25 cellular contexts compared by ENCODE assay signal in the genomic region with DNA sequence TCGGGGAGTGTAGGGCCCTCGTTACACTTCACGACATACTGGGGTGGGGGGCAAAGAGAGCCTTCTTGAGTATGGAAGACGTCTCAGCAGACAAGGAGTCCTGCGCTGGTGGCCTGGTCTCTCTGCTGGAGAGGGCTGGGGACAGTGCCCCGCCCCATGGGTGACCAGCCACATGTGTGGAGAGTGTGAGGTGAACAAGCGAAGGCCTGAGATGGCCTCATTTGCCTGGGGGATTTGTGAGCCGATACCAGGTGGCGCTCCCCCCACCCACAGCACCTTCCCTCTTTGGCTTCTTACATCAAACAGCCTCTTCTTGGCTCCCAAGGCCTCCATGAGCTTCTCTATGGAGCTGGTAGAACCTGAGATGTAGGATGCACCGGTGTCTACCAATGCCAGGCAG. TPM values are rescaled to one million over a fixed set of nuclear protein-coding genes. Genes with fewer than 3 reads are reported as not detected.
DNase-seq lines count a peak whose midpoint lies in the region; ATAC-seq, FAIRE-seq and TF ChIP-seq lines count a peak whose summit lies in the region.
"Had no signal": no experiment of that assay in that cellular context is flagged by ENCODE, and none has a peak within 500 bp of the region (broad histone marks: within the 10 kb centered on the region; RNA-seq: fewer than 3 reads in every experiment).

No MANE protein-coding gene starts in this region.

- H3K18ac ChIP-seq in H1 (ENCODE audit: extremely low read depth, low read length), result no peak overlapping the region

- no peaks in the 10 kb centered on the region for H4K20me1 ChIP-seq in H1 (replicated peaks in 1 of 2; ENCODE audit: control insufficient read depth in 1 of 2, insufficient read depth in 2 of 2, low read length in 2 of 2)
- H4K20me1 ChIP-seq: BLaER1 had no signal

- no peak overlapping the region for H2AFZ ChIP-seq in H1 (ENCODE audit: low read length)
- H2AFZ ChIP-seq: GM23338 had no signal

- H3K79me1 ChIP-seq in H1 (ENCODE audit: low read depth, low read length), result no peaks in the 10 kb centered on the region

- no peak overlapping the region for H2BK12ac ChIP-seq in H1 (ENCODE audit: low read depth, low read length)

- no peak overlapping the region for H4K91ac ChIP-seq in H1 (replicated peaks; ENCODE audit: insufficient read length, low read length)

- H3K23ac ChIP-seq in H1 (ENCODE audit: insufficient read length), result no peak overlapping the region

- no peak overlapping the region for H2BK5ac ChIP-seq in H1 (ENCODE audit: low read depth, low read length)

- no peak for TF ChIP-seq EP300 in H1 (IDR thresholded peaks at IDR 0.05; ENCODE audit: borderline replicate concordance in 1 of 2, low read depth in 2 of 2, low read length in 2 of 2)

- no peak for FAIRE-seq in H1 (lab: Jason Lieb, UNC)
- FAIRE-seq: GM12891, GM18507, H54 had no signal

- no peak overlapping the region for H3K4me2 ChIP-seq in H1 (ENCODE audit: insufficient read depth in 1 of 2, low read depth in 2 of 2, low read length in 2 of 2)
- H3K4me2 ChIP-seq: BLaER1, GM23338 had no signal

- no peak overlapping the region for H3K4me3 Mint-ChIP-seq in mesothelial cell of epicardium
- H3K4me3 Mint-ChIP-seq: CD8-positive, alpha-beta T cell; GM23338 had no signal

- no peak overlapping the region for H2BK120ac ChIP-seq in H1 (replicated peaks; ENCODE audit: low read depth, low read length)

- TF ChIP-seq POLR2A in H1 (IDR thresholded peaks at IDR 0.05; ENCODE audit: control extremely low read depth in 1 of 2, low read depth in 2 of 2, low read length in 2 of 2), result no peak

- H3K27ac Mint-ChIP-seq in mesothelial cell of epicardium, result no peak overlapping the region
- H3K27ac Mint-ChIP-seq: CD4-positive, CD25-positive, alpha-beta regulatory T cell; CD8-positive, alpha-beta T cell; GM23338 had no signal

- CTCF ChIA-PET in H1 (lab: Charles Lee; ENCODE audit: partially characterized antibody), result interaction anchor here (1.2 to 18.7 kb wide), 6 partner anchors 16 to 285 kb away, joined by 3 to 360 read pairs (median 5); partner anchors contain the start of gene KISS1

- 85% methylated on average over 10 of the region's 10 CpGs; no CpG with 5 or more reads in 1 of the 2 experiments for WGBS in H1 (ENCODE audit: extremely low coverage in 1 of 2, insufficient coverage in 1 of 2, insufficient read length in 1 of 2, insufficient replicate concordance in 2 of 2, low coverage in 1 of 2, low lambda C conversion rate in 2 of 2, missing lambda C conversion rate in 1 of 2), 2 experiments

- H4K8ac ChIP-seq in H1 (ENCODE audit: extremely low read depth, insufficient read depth, low read length), result 0 out of 2 replicates have a peak overlapping the region, but pooled peaks have one; percentile 4

- H3K23me2 ChIP-seq in H1 (ENCODE audit: low read depth, low read length), result peaks cover 12% of the 10 kb centered on the region; the same call in 1 of the 2 replicates

- H2BK20ac ChIP-seq in H1 (ENCODE audit: low read length), result no peak overlapping the region; the same call in 1 of the 2 replicates

- H3K4me1 ChIP-seq in H1 (replicated peaks in 1 of 4; ENCODE audit: control insufficient read depth in 3 of 4, insufficient read depth in 4 of 4, low read length in 3 of 4) (peaks cover 0 to 12% (median 7%) of the 10 kb centered on the region in 4 experiments; a peak in 6 of 7 replicates), lower lobe of right lung (peaks cover 15% of the 10 kb centered on the region)
- H3K4me1 ChIP-seq: HAP-1 had no signal

- TF ChIP-seq CTCF in WERI-Rb-1 (IDR thresholded peaks at IDR 0.05; ENCODE audit: low read depth, low read length), result 0 out of 2 replicates have a peak, but pooled peaks have one; percentile 17
- TF ChIP-seq CTCF in H1 (IDR thresholded peaks at IDR 0.05; ENCODE audit: control extremely low read depth in 1 of 3, insufficient read depth in 1 of 3, low read depth in 1 of 3, low read length in 3 of 3), result no peak
- TF ChIP-seq CTCF in lower lobe of right lung (IDR thresholded peaks at IDR 0.05), result no peak
- no peak for TF ChIP-seq CTCF in mesothelial cell of epicardium (IDR thresholded peaks at IDR 0.05; ENCODE audit: unreplicated experiment)

- H3K27me3 ChIP-seq in WERI-Rb-1 (ENCODE audit: insufficient read depth, low read depth, severe bottlenecking) (no peaks in the 10 kb centered on the region), H1 (replicated peaks in 1 of 4; ENCODE audit: control insufficient read depth in 3 of 4, extremely low read depth in 1 of 4, insufficient read depth in 3 of 4, low read length in 3 of 4) (peaks cover 0 to 18% (median 14%) of the 10 kb centered on the region in 4 experiments; a peak in 5 of 7 replicates), lower lobe of right lung (ENCODE audit: low read depth) (peaks cover 7% of the 10 kb centered on the region)
- H3K27me3 ChIP-seq: BLaER1 had no signal

- H3K36me3 Mint-ChIP-seq in mesothelial cell of epicardium, result no peaks in the 10 kb centered on the region
- H3K36me3 Mint-ChIP-seq: CD4-positive, CD25-positive, alpha-beta regulatory T cell; CD8-positive, alpha-beta T cell had no signal

- H4K5ac ChIP-seq in H1 (ENCODE audit: insufficient read length, low read depth, low read length), result no peak overlapping the region

- H3K4me3 ChIP-seq in WERI-Rb-1 (ENCODE audit: low read depth, low read length) (no peak overlapping the region), H1 (ENCODE audit: extremely low read depth in 1 of 4, insufficient read depth in 2 of 4, low read depth in 3 of 4, low read length in 4 of 4) (no peak overlapping the region), lower lobe of right lung (no peak overlapping the region)
- H3K4me3 ChIP-seq: BLaER1, GM23338, HAP-1 had no signal

- peaks cover 13% of the 10 kb centered on the region for H3K27me3 Mint-ChIP-seq in mesothelial cell of epicardium (ENCODE audit: low read depth)

- no peaks in the 10 kb centered on the region for H3K9me3 Mint-ChIP-seq in mesothelial cell of epicardium
- H3K9me3 Mint-ChIP-seq: CD8-positive, alpha-beta T cell; GM23338 had no signal

- no peak overlapping the region for H2BK15ac ChIP-seq in H1 (ENCODE audit: low read length)

- DNase-seq in WERI-Rb-1, result peak; percentile 95
- no peak for DNase-seq in H1 (ENCODE audit: low read depth in 1 of 2, low spot score in 2 of 2)
- peak; percentile 35 for DNase-seq in lower lobe of right lung
- peak; percentile 62 for DNase-seq in posterior vena cava (ENCODE audit: low spot score)
- DNase-seq in mesothelial cell of epicardium (ENCODE audit: low spot score in 2 of 2, unreplicated experiment in 2 of 2), result no peak
- DNase-seq in NOMO-1 treated with DMSO at 0.1 percent for 48 hours (lab: John Stamatoyannopoulos, UW; ENCODE audit: unreplicated experiment), result no peak
- DNase-seq in SHP77 (lab: John Stamatoyannopoulos, UW), result no peak
- DNase-seq: Caco-2; CD4-positive, CD25-positive, alpha-beta regulatory T cell; CD8-positive, alpha-beta T cell; DMS 273 treated with DMSO at 0.1 percent for 48 hours; DMS79 treated with DMSO at 0.1 percent for 48 hours; GF-D8 had no signal

- H3K4me1 Mint-ChIP-seq in mesothelial cell of epicardium, result peaks cover under 1% of the 10 kb centered on the region

- no peak for TF ChIP-seq RAD21 in H1 (IDR thresholded peaks at IDR 0.05 in 1 of 2, conservative IDR thresholded peaks at IDR 0.05 in 1 of 2; ENCODE audit: low read depth in 2 of 2, low read length in 2 of 2)

- POLR2A ChIA-PET in H1 (lab: Charles Lee; ENCODE audit: partially characterized antibody), result no interaction called here

- H3K36me3 ChIP-seq in WERI-Rb-1 (no peaks in the 10 kb centered on the region), H1 (ENCODE audit: control insufficient read depth in 2 of 4, insufficient read depth in 4 of 4, low read length in 3 of 4) (no peaks in the 10 kb centered on the region), lower lobe of right lung (no peaks in the 10 kb centered on the region)
- H3K36me3 ChIP-seq: BLaER1, HAP-1 had no signal

- H3K4ac ChIP-seq in H1 (replicated peaks; ENCODE audit: insufficient read length, low read depth, low read length), result no peak overlapping the region

- no peak overlapping the region for H3K9ac ChIP-seq in H1 (replicated peaks in 1 of 4; ENCODE audit: extremely low read depth in 1 of 4, low read depth in 3 of 4, low read length in 3 of 4)
- H3K9ac ChIP-seq: BLaER1 had no signal

- ATAC-seq in lower lobe of right lung, result no peak
- no peak for ATAC-seq in HG02938 (IDR thresholded peaks at IDR 0.05; ENCODE audit: unreplicated experiment)
- ATAC-seq: CD8-positive, alpha-beta T cell; GM23338 had no signal

- H3K9me3 ChIP-seq in WERI-Rb-1 (ENCODE audit: severe bottlenecking), result no peaks in the 10 kb centered on the region
- H3K9me3 ChIP-seq in H1 (ENCODE audit: insufficient read depth in 2 of 2, low read depth in 1 of 2, low read length in 1 of 2), result no peaks in the 10 kb centered on the region
- H3K9me3 ChIP-seq in lower lobe of right lung, result no peaks in the 10 kb centered on the region
- H3K9me3 ChIP-seq: BLaER1, Caco-2, HAP-1 had no signal

- no peak overlapping the region for H2AK5ac ChIP-seq in H1 (ENCODE audit: low read depth, low read length)

- H3K56ac ChIP-seq in H1 (replicated peaks; ENCODE audit: insufficient read length, low read depth, low read length), result no peak overlapping the region

- H3K14ac ChIP-seq in H1 (ENCODE audit: insufficient read length), result no peak overlapping the region

- H3K27ac ChIP-seq in WERI-Rb-1, result peak overlapping the region; percentile 9; the same call in 1 of the 2 replicates
- no peak overlapping the region for H3K27ac ChIP-seq in H1 (ENCODE audit: low read depth, low read length)
- H3K27ac ChIP-seq in lower lobe of right lung, result no peak overlapping the region
- H3K27ac ChIP-seq: BLaER1, C4-2B had no signal

- intact Hi-C loops in lower lobe of right lung (cut with DNase I), result no loop called here
- intact Hi-C loops in posterior vena cava (cut with DNase I), result loop anchor here in 1 of 2 donors (10.0 kb wide), 1 partner anchor 349 kb away; no protein-coding TSS in a partner anchor

- no peaks in the 10 kb centered on the region for H3K79me2 ChIP-seq in H1 (ENCODE audit: control insufficient read depth in 1 of 2, insufficient read depth in 2 of 2, low read length in 2 of 2)

RNA-seq across cellular contexts. Expression of gene ETNK2, which starts 4.0 kb away (rescaled TPM):
- 20.1 and 23.1 TPM in 2 replicates for total RNA-seq in H1 (2021; fragmentation: NEBNext Ultra II Directional; extraction: Animal tissue kit (Norgen Biotek cat#: 25700))
- polyA plus RNA-seq in H1 (2011; rRNA removed), result 24.5 and 26.7 TPM in 2 replicates
- polyA plus RNA-seq in H1 (2011; cell fraction: cytosol; rRNA removed), result 22.8 TPM
- polyA plus RNA-seq in H1 (2011; cell fraction: nucleus; rRNA removed), result 23.2 TPM
- polyA plus RNA-seq in H1 (2012, experiment 1 of 2), result 14.3 to 19.9 TPM (median 18.7 TPM) in 4 replicates
- 23.9 TPM for polyA plus RNA-seq in H1 (2012, experiment 2 of 2)
- 11.3 TPM for polyA plus RNA-seq in H1 (2013, experiment 1 of 2)
- polyA plus RNA-seq in H1 (2013, experiment 2 of 2), result 11.4 TPM
- polyA minus RNA-seq in H1 (2011; rRNA and poly(A)+ RNA removed), result 31.5 and 38.8 TPM in 2 replicates
- 11.0 TPM for polyA minus RNA-seq in H1 (2011; cell fraction: cytosol; rRNA and poly(A)+ RNA removed)
- 10.8 TPM for polyA minus RNA-seq in H1 (2011; cell fraction: nucleus; rRNA and poly(A)+ RNA removed)
- total RNA-seq in lower lobe of right lung (4.5 TPM), posterior vena cava (10 to 100 TPM in 1 of 2 donors, 1 to 10 TPM in 1; 7.4 to 12.3 TPM), mesothelial cell of epicardium (18.5 to 19.2 TPM (median 18.9 TPM) in 3 replicates)

RNA-seq across cellular contexts. Expression of gene REN, which starts 10.3 kb away (rescaled TPM):
- total RNA-seq in H1 (2021; fragmentation: NEBNext Ultra II Directional; extraction: Animal tissue kit (Norgen Biotek cat#: 25700)), result not detected in 2 replicates
- polyA plus RNA-seq in H1 (2011; rRNA removed), result 0.05 and 0.11 TPM in 2 replicates
- polyA plus RNA-seq in H1 (2011; cell fraction: cytosol; rRNA removed), result not detected
- polyA plus RNA-seq in H1 (2011; cell fraction: nucleus; rRNA removed), result not detected
- polyA plus RNA-seq in H1 (2012, experiment 1 of 2), result 0.12 TPM in 1 of 4 replicates, not detected in the others
- polyA plus RNA-seq in H1 (2012, experiment 2 of 2), result not detected
- 0.06 TPM for polyA plus RNA-seq in H1 (2013, experiment 1 of 2)
- polyA plus RNA-seq in H1 (2013, experiment 2 of 2), result 0.04 TPM
- polyA minus RNA-seq in H1 (2011; rRNA and poly(A)+ RNA removed), result 0.38 TPM in 1 of 2 replicates, not detected in the other
- not detected for polyA minus RNA-seq in H1 (2011; cell fraction: cytosol; rRNA and poly(A)+ RNA removed)
- not detected for polyA minus RNA-seq in H1 (2011; cell fraction: nucleus; rRNA and poly(A)+ RNA removed)
- total RNA-seq in lower lobe of right lung (0.59 TPM), posterior vena cava (not detected), mesothelial cell of epicardium (0.29 to 0.41 TPM in 2 of 3 replicates, not detected in the other)
- total RNA-seq: A673; Caco-2; CD4-positive, CD25-positive, alpha-beta regulatory T cell; CD8-positive, alpha-beta T cell; Daoy; G401; GM23338 had no signal
- polyA plus RNA-seq: CD4-positive, CD25-positive, alpha-beta regulatory T cell; GM23338 had no signal

RNA-seq across cellular contexts. Expression of gene KISS1, which starts 40.4 kb away (rescaled TPM):
- 0.88 TPM in 1 of 2 replicates, not detected in the other for total RNA-seq in H1 (2021; fragmentation: NEBNext Ultra II Directional; extraction: Animal tissue kit (Norgen Biotek cat#: 25700))
- polyA plus RNA-seq in H1 (2011; rRNA removed), result 0.71 and 0.83 TPM in 2 replicates
- polyA plus RNA-seq in H1 (2011; cell fraction: cytosol; rRNA removed), result 0.59 TPM
- 0.50 TPM for polyA plus RNA-seq in H1 (2011; cell fraction: nucleus; rRNA removed)
- polyA plus RNA-seq in H1 (2012, experiment 1 of 2), result 0.37 TPM in 1 of 4 replicates, not detected in the others
- 0.51 TPM for polyA plus RNA-seq in H1 (2012, experiment 2 of 2)
- 0.32 TPM for polyA plus RNA-seq in H1 (2013, experiment 1 of 2)
- 0.07 TPM for polyA plus RNA-seq in H1 (2013, experiment 2 of 2)
- not detected in 2 replicates for polyA minus RNA-seq in H1 (2011; rRNA and poly(A)+ RNA removed)
- not detected for polyA minus RNA-seq in H1 (2011; cell fraction: cytosol; rRNA and poly(A)+ RNA removed)
- not detected for polyA minus RNA-seq in H1 (2011; cell fraction: nucleus; rRNA and poly(A)+ RNA removed)
- total RNA-seq in lower lobe of right lung, result not detected
- not detected for total RNA-seq in posterior vena cava
- total RNA-seq in mesothelial cell of epicardium, result 0.34 to 0.60 TPM in 2 of 3 replicates, not detected in the other
- total RNA-seq: A673; CD8-positive, alpha-beta T cell; G401; GM23338 had no signal
- polyA plus RNA-seq: CD4-positive, CD25-positive, alpha-beta regulatory T cell; GM23338 had no signal

RNA-seq across cellular contexts. Expression of gene GOLT1A, which starts 57.9 kb away (rescaled TPM):
- 6.9 and 7.5 TPM in 2 replicates for total RNA-seq in H1 (2021; fragmentation: NEBNext Ultra II Directional; extraction: Animal tissue kit (Norgen Biotek cat#: 25700))
- 8.5 and 9.5 TPM in 2 replicates for polyA plus RNA-seq in H1 (2011; rRNA removed)
- polyA plus RNA-seq in H1 (2011; cell fraction: cytosol; rRNA removed), result 8.6 TPM
- 14.3 TPM for polyA plus RNA-seq in H1 (2011; cell fraction: nucleus; rRNA removed)
- 8.0 to 8.9 TPM (median 8.3 TPM) in 4 replicates for polyA plus RNA-seq in H1 (2012, experiment 1 of 2)
- polyA plus RNA-seq in H1 (2012, experiment 2 of 2), result 8.8 TPM
- 5.5 TPM for polyA plus RNA-seq in H1 (2013, experiment 1 of 2)
- polyA plus RNA-seq in H1 (2013, experiment 2 of 2), result 7.7 TPM
- 2.3 and 3.5 TPM in 2 replicates for polyA minus RNA-seq in H1 (2011; rRNA and poly(A)+ RNA removed)
- polyA minus RNA-seq in H1 (2011; cell fraction: cytosol; rRNA and poly(A)+ RNA removed), result 2.3 TPM
- polyA minus RNA-seq in H1 (2011; cell fraction: nucleus; rRNA and poly(A)+ RNA removed), result 7.8 TPM
- total RNA-seq in lower lobe of right lung (11.9 TPM), posterior vena cava (not detected), mesothelial cell of epicardium (3.6 to 4.1 TPM (median 3.9 TPM) in 3 replicates)
- total RNA-seq: A172; A673; CD4-positive, CD25-positive, alpha-beta regulatory T cell; CD8-positive, alpha-beta T cell; Daoy; G401 had no signal
- polyA plus RNA-seq: CD4-positive, CD25-positive, alpha-beta regulatory T cell had no signal

Comparison
In these comparisons a context has a peak if more than half of its experiments do, and no peak if none do; other contexts are left out.
1. DNase-seq: peak in WERI-Rb-1 (single experiment), lower lobe of right lung (single experiment) and posterior vena cava (single experiment); none in H1 (0 of 2), mesothelial cell of epicardium (0 of 2), NOMO-1 treated with DMSO at 0.1 percent for 48 hours (single experiment) and SHP77 (0 of 2).